12 cellular contexts compared by ENCODE assay signal in the genomic region with DNA sequence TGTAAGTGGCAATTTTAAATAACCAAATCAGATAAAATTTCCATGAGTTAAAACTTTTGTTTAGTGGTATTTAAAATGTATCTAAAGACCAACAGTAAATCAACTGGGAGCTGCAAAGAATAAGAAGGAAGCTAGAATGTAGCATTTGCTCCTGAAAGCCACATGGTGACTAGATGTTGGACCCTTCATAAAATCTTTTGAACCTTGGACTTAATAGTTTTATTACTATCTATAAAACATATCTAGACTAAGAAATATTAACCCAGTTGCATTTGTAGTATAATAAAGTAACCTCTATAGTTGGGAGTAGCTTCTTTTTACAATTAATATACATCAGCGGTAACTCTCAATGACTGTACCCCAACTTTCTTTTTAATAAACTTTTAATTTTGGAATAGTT.
A peak's percentile ranks its signal among the peaks of the same experiment; 100 is the strongest.
DNase-seq lines count a peak whose midpoint lies in the region; ATAC-seq, FAIRE-seq and TF ChIP-seq lines count a peak whose summit lies in the region.
"Had no signal": no experiment of that assay in that cellular context is flagged by ENCODE, and none has a peak within 500 bp of the region (broad histone marks: within the 10 kb centered on the region; RNA-seq: fewer than 3 reads in every experiment).

No MANE protein-coding gene starts in this region.

- no peak overlapping the region for H3K9ac ChIP-seq in SK-N-SH

- intact Hi-C loops in mucosa of descending colon (cut with DNase I, micrococcal nuclease) (no loop called here), transverse colon (cut with DNase I; ENCODE audit: low total_unique reads) (no loop called here)

- peak overlapping the region; percentile 35 to 65 (median 65) for H3K27ac ChIP-seq in transverse colon
- no peak overlapping the region for H3K27ac ChIP-seq in SK-N-SH (ENCODE audit: low read depth in 2 of 2, low read length in 1 of 2)
- H3K27ac ChIP-seq: A549 had no signal

- H3K36me3 ChIP-seq in mucosa of descending colon (ENCODE audit: low read depth): peaks cover 8% of the 10 kb centered on the region
- H3K36me3 ChIP-seq in transverse colon: peaks cover 0 to 30% (median 5%) of the 10 kb centered on the region in 4 donors
- H3K36me3 ChIP-seq in SK-N-SH (replicated peaks in 1 of 2; ENCODE audit: control insufficient read depth in 1 of 2, insufficient read depth in 2 of 2, low read length in 1 of 2): peaks cover 42 to 47% of the 10 kb centered on the region in 2 experiments

- H3K27me3 ChIP-seq in transverse colon (no peaks in the 10 kb centered on the region), SK-N-SH (ENCODE audit: insufficient read depth) (no peaks in the 10 kb centered on the region)

- POLR2A ChIA-PET in SK-N-SH (lab: Yijun Ruan, JAX): no interaction called here

- no peaks in the 10 kb centered on the region for H3K9me2 ChIP-seq in SK-N-SH

- no peak for TF ChIP-seq CTCF in mucosa of descending colon (IDR thresholded peaks at IDR 0.05)
- no peak for TF ChIP-seq CTCF in transverse colon (IDR thresholded peaks at IDR 0.05)
- no peak for TF ChIP-seq CTCF in SK-N-SH (IDR thresholded peaks at IDR 0.05)

- TF ChIP-seq RAD21 in SK-N-SH (IDR thresholded peaks at IDR 0.05; ENCODE audit: low read length): no peak

- in situ Hi-C loops in transverse colon (cut with MboI; ENCODE audit: low pct_ligation_motif_present in 1 of 4, low pct_unique_long_range_greater_than_20kb in 1 of 4, low sequenced_read_pairs in 3 of 4): no loop called here

- H3K4me3 ChIP-seq in mucosa of descending colon (no peak overlapping the region), transverse colon (no peak overlapping the region), SK-N-SH (ENCODE audit: low read depth in 2 of 2, low read length in 1 of 2) (no peak overlapping the region)
- H3K4me3 ChIP-seq: A549 had no signal

- WGBS in transverse colon (ENCODE audit: low coverage in 1 of 2), 2 donors: 56 to 63% methylated on average over 1 of the region's 1 CpG
- WGBS in SK-N-SH (ENCODE audit: low lambda C conversion rate): 100% methylated on average over 1 of the region's 1 CpG

- CTCF ChIA-PET in SK-N-SH (lab: Yijun Ruan, JAX): no interaction called here

- H3K9me3 ChIP-seq in mucosa of descending colon (no peaks in the 10 kb centered on the region), transverse colon (no peaks in the 10 kb centered on the region), SK-N-SH (no peaks in the 10 kb centered on the region)
- H3K9me3 ChIP-seq: A549 had no signal

- no peak overlapping the region for H3K4me2 ChIP-seq in SK-N-SH
- H3K4me2 ChIP-seq: A549 had no signal

- H3K4me1 ChIP-seq in mucosa of descending colon (ENCODE audit: low read depth) (peaks cover 21% of the 10 kb centered on the region), transverse colon (peaks cover 0 to 28% (median 17%) of the 10 kb centered on the region in 4 donors), SK-N-SH (ENCODE audit: control insufficient read depth in 1 of 2, insufficient read depth in 2 of 2, low read depth in 1 of 2, low read length in 1 of 2) (peaks cover 3 to 24% of the 10 kb centered on the region in 2 experiments; a peak in 2 of 4 replicates)

- DNase-seq in LoVo (ENCODE audit: low spot score): peak; percentile 32
- no peak for DNase-seq in mucosa of descending colon
- DNase-seq in transverse colon: no peak
- DNase-seq in hippocampal formation (lab: John Stamatoyannopoulos, UW): no peak
- no peak for DNase-seq in SK-N-SH
- DNase-seq: DMS53, GF-D8, GOT3, H9 had no signal

- FAIRE-seq in colon (lab: Jason Lieb, UNC): peak; percentile 53
- FAIRE-seq: A549, GM19239 had no signal

- TF ChIP-seq POLR2A in transverse colon (IDR thresholded peaks at IDR 0.05): no peak

- H3F3A ChIP-seq in SK-N-SH (replicated peaks; ENCODE audit: insufficient read depth): peaks cover 32% of the 10 kb centered on the region

- no peak for TF ChIP-seq EP300 in transverse colon (IDR thresholded peaks at IDR 0.05; ENCODE audit: low read depth)
- no peak for TF ChIP-seq EP300 in SK-N-SH (IDR thresholded peaks at IDR 0.05; ENCODE audit: borderline replicate concordance in 1 of 2, low read depth in 1 of 2, low read length in 1 of 2)

- ATAC-seq in mucosa of descending colon: peak; percentile 87
- ATAC-seq: A549 had no signal

- H4K20me1 ChIP-seq in SK-N-SH (ENCODE audit: insufficient read depth): no peaks in the 10 kb centered on the region; the same call in 1 of the 2 replicates

- H2AFZ ChIP-seq in SK-N-SH (ENCODE audit: low read depth): no peak overlapping the region

- H3K79me2 ChIP-seq in SK-N-SH (ENCODE audit: insufficient read depth): peaks cover 13% of the 10 kb centered on the region

TF ChIP-seq in SK-N-SH, 30 proteins besides CTCF, POLR2A, EP300 and RAD21:
- TF ChIP-seq FOXM1 (IDR thresholded peaks at IDR 0.05; ENCODE audit: low read depth) (no peak), MXI1 (IDR thresholded peaks at IDR 0.05; ENCODE audit: low read depth, low read length) (no peak), FOXJ3 (CRISPR knock-in tag; IDR thresholded peaks at IDR 0.05) (no peak), NFIC (IDR thresholded peaks at IDR 0.05; ENCODE audit: borderline replicate concordance) (no peak), RCOR1 (IDR thresholded peaks at IDR 0.05; ENCODE audit: low read length) (no peak), POLR2AphosphoS5 (IDR thresholded peaks at IDR 0.05; ENCODE audit: low read depth, low read length) (no peak), SIN3A (IDR thresholded peaks at IDR 0.05; ENCODE audit: borderline replicate concordance, low read depth, low read length) (no peak), RXRA (IDR thresholded peaks at IDR 0.05; ENCODE audit: borderline replicate concordance, low read depth) (no peak), TEAD4 (IDR thresholded peaks at IDR 0.05; ENCODE audit: borderline replicate concordance, insufficient read depth) (no peak), YY1 (IDR thresholded peaks at IDR 0.05; ENCODE audit: low read depth) (no peak), TCF12 (IDR thresholded peaks at IDR 0.05) (no peak), FOSL2 (IDR thresholded peaks at IDR 0.05; ENCODE audit: borderline replicate concordance, low read depth) (no peak), EZH2phosphoT487 (IDR thresholded peaks at IDR 0.05; ENCODE audit: borderline replicate concordance, low read depth) (no peak), TAF1 (IDR thresholded peaks at IDR 0.05; ENCODE audit: borderline replicate concordance, low read depth, low read length) (no peak)
- TF ChIP-seq, protein P1, sequence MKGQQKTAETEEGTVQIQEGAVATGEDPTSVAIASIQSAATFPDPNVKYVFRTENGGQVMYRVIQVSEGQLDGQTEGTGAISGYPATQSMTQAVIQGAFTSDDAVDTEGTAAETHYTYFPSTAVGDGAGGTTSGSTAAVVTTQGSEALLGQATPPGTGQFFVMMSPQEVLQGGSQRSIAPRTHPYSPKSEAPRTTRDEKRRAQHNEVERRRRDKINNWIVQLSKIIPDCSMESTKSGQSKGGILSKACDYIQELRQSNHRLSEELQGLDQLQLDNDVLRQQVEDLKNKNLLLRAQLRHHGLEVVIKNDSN (IDR thresholded peaks at IDR 0.05; ENCODE audit: borderline replicate concordance, low read depth): no peak
- TF ChIP-seq, protein P2, sequence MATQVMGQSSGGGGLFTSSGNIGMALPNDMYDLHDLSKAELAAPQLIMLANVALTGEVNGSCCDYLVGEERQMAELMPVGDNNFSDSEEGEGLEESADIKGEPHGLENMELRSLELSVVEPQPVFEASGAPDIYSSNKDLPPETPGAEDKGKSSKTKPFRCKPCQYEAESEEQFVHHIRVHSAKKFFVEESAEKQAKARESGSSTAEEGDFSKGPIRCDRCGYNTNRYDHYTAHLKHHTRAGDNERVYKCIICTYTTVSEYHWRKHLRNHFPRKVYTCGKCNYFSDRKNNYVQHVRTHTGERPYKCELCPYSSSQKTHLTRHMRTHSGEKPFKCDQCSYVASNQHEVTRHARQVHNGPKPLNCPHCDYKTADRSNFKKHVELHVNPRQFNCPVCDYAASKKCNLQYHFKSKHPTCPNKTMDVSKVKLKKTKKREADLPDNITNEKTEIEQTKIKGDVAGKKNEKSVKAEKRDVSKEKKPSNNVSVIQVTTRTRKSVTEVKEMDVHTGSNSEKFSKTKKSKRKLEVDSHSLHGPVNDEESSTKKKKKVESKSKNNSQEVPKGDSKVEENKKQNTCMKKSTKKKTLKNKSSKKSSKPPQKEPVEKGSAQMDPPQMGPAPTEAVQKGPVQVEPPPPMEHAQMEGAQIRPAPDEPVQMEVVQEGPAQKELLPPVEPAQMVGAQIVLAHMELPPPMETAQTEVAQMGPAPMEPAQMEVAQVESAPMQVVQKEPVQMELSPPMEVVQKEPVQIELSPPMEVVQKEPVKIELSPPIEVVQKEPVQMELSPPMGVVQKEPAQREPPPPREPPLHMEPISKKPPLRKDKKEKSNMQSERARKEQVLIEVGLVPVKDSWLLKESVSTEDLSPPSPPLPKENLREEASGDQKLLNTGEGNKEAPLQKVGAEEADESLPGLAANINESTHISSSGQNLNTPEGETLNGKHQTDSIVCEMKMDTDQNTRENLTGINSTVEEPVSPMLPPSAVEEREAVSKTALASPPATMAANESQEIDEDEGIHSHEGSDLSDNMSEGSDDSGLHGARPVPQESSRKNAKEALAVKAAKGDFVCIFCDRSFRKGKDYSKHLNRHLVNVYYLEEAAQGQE (IDR thresholded peaks at IDR 0.05; ENCODE audit: low read depth, low read length): no peak
- TF ChIP-seq, protein P3, sequence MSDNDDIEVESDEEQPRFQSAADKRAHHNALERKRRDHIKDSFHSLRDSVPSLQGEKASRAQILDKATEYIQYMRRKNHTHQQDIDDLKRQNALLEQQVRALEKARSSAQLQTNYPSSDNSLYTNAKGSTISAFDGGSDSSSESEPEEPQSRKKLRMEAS (IDR thresholded peaks at IDR 0.05; ENCODE audit: low read depth): no peak
- TF ChIP-seq, protein P4, sequence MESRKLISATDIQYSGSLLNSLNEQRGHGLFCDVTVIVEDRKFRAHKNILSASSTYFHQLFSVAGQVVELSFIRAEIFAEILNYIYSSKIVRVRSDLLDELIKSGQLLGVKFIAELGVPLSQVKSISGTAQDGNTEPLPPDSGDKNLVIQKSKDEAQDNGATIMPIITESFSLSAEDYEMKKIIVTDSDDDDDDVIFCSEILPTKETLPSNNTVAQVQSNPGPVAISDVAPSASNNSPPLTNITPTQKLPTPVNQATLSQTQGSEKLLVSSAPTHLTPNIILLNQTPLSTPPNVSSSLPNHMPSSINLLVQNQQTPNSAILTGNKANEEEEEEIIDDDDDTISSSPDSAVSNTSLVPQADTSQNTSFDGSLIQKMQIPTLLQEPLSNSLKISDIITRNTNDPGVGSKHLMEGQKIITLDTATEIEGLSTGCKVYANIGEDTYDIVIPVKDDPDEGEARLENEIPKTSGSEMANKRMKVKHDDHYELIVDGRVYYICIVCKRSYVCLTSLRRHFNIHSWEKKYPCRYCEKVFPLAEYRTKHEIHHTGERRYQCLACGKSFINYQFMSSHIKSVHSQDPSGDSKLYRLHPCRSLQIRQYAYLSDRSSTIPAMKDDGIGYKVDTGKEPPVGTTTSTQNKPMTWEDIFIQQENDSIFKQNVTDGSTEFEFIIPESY (IDR thresholded peaks at IDR 0.05; ENCODE audit: borderline replicate concordance, low read depth): no peak

Comparison
In these comparisons a context has a peak if more than half of its experiments do, and no peak if none do; other contexts are left out.
1. H3K27ac ChIP-seq: peak in transverse colon (4 of 4); none in SK-N-SH (0 of 2).